ENCODE assay signal across 9 cellular contexts in the genomic region with DNA sequence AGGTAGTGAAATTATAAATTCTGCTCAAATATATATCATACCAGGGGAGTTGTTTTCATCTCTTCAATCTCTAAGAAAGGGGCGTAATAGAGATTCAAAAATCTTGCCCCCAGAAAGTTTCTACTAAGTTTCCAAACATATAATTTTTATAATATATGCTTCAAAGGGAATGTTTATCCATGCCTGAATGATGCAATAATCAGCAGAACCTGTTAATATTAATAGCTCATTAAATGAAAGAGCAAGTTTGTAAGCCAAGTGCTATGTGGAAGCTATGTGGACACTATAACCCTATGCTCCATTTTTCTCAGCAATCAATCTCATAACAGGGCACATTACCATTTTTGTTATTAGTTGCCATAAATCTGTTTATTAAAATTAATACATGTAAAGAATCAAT.
"Had no signal": no experiment of that assay in that cellular context is flagged by ENCODE, and none has a peak within 500 bp of the region (broad histone marks: within the 10 kb centered on the region; RNA-seq: fewer than 3 reads in every experiment).

No MANE protein-coding gene starts in this region.

- H3K4me3 Mint-ChIP-seq: HFFc6 had no signal

- H3K27ac ChIP-seq: GM23248, KMS-11 had no signal

- H3K4me3 ChIP-seq: GM23248, HAP-1 had no signal

- H3K9ac ChIP-seq: GM23248, KMS-11 had no signal

- H3K36me3 ChIP-seq: HAP-1 had no signal

- H3K27ac Mint-ChIP-seq: HFFc6 had no signal

- ATAC-seq: HCT116 had no signal

- H3K9me3 Mint-ChIP-seq: HFFc6 had no signal

- H3K4me1 ChIP-seq: HAP-1 had no signal

- DNase-seq: GM23248, GOT3, H7, HFFc6, KBM-7 had no signal

- H3K9me3 ChIP-seq: HAP-1 had no signal

- H2AFZ ChIP-seq: GM23248 had no signal

- FAIRE-seq: HTR-8/SVneo had no signal

- H3K4me2 ChIP-seq: KMS-11 had no signal
